1 cellular context compared by ENCODE assay signal in genomic region chr19:38015216-38015615, GRCh38.
TF ChIP-seq lines count a peak whose summit lies in the region.

No MANE protein-coding gene starts in this region.

TF ChIP-seq in HCT116, 20 proteins besides CTCF, POLR2A, EP300 and RAD21 (continued from another document):
- TF ChIP-seq REST (IDR thresholded peaks at IDR 0.05; ENCODE audit: low read depth) = no peak
- peak; percentile 79 for TF ChIP-seq FOSL1 (IDR thresholded peaks at IDR 0.05; ENCODE audit: low read depth)
